22 cellular contexts compared by ENCODE assay signal in genomic region chr6:4756247-4756646, GRCh38. TPM values are rescaled to one million over a fixed set of nuclear protein-coding genes. Genes with fewer than 3 reads are reported as not detected.
DNase-seq lines count a peak whose midpoint lies in the region; FAIRE-seq and TF ChIP-seq lines count a peak whose summit lies in the region.
"Had no signal": no experiment of that assay in that cellular context is flagged by ENCODE, and none has a peak within 500 bp of the region (broad histone marks: within the 10 kb centered on the region; RNA-seq: fewer than 3 reads in every experiment).

No MANE protein-coding gene starts in this region.

- H3K27me3 ChIP-seq in keratinocyte (ENCODE audit: control insufficient read depth, extremely low read depth, insufficient read depth, low read length) = no peaks in the 10 kb centered on the region

- peaks cover 21% of the 10 kb centered on the region for H3K4me1 Mint-ChIP-seq in nephron progenitor cell
- H3K4me1 Mint-ChIP-seq: CD4-positive, CD25-positive, alpha-beta regulatory T cell; CD8-positive, alpha-beta memory T cell had no signal

- H3K9me1 ChIP-seq in keratinocyte (ENCODE audit: control insufficient read depth, extremely low read depth, insufficient read depth, low read length) = no peaks in the 10 kb centered on the region

- H3K79me2 ChIP-seq in keratinocyte (ENCODE audit: control insufficient read depth, insufficient read depth, low read length) = no peaks in the 10 kb centered on the region

- peaks cover 4% of the 10 kb centered on the region for H3K36me3 Mint-ChIP-seq in nephron progenitor cell (ENCODE audit: low read depth)
- H3K36me3 Mint-ChIP-seq: CD4-positive, CD25-positive, alpha-beta regulatory T cell had no signal

- H3K4me3 ChIP-seq in keratinocyte (ENCODE audit: control insufficient read depth in 2 of 3, extremely low read depth in 1 of 3, insufficient read depth in 2 of 3, low read depth in 1 of 3, low read length in 3 of 3) = no peak overlapping the region
- H3K4me3 ChIP-seq: GM23338 had no signal

- H3K4me1 ChIP-seq in keratinocyte (ENCODE audit: control insufficient read depth, extremely low read depth, insufficient read depth, low read length) = no peaks in the 10 kb centered on the region
- H3K4me1 ChIP-seq: BE2C, Caco-2 had no signal

- DNase-seq in M059J (ENCODE audit: low read depth) (peak; percentile 33), keratinocyte (ENCODE audit: low read depth, low spot score) (no peak), nephron progenitor cell (no peak), pons (ENCODE audit: low spot score) (no peak), Kasumi-1 (lab: John Stamatoyannopoulos, UW) (no peak), NCI-H2081 (lab: John Stamatoyannopoulos, UW) (no peak), COLO829 (ENCODE audit: low spot score) (no peak)
- DNase-seq: ACHN; BE2C; C1 segment of cervical spinal cord; Caco-2; CD4-positive, CD25-positive, alpha-beta regulatory T cell; CD8-positive, alpha-beta memory T cell; DMS153; DMS79 treated with DMSO at 0.1 percent for 48 hours; GF-D8; H9; KG1 had no signal

- H3K4me2 ChIP-seq in keratinocyte (ENCODE audit: control insufficient read depth, extremely low read depth, insufficient read depth, low read depth, low read length) = no peak overlapping the region
- H3K4me2 ChIP-seq: GM23338 had no signal

- FAIRE-seq in keratinocyte (lab: Jason Lieb, UNC) = peak; percentile 5
- FAIRE-seq: A204.1, D721Med, HepG2 had no signal

- no peaks in the 10 kb centered on the region for H3K9me3 ChIP-seq in keratinocyte (ENCODE audit: control insufficient read depth, low read depth, low read length)
- H3K9me3 ChIP-seq: BE2C, Caco-2 had no signal

- H3K36me3 ChIP-seq in keratinocyte (ENCODE audit: control insufficient read depth in 2 of 2, extremely low read depth in 1 of 2, insufficient read depth in 2 of 2, low read length in 2 of 2) = no peaks in the 10 kb centered on the region
- H3K36me3 ChIP-seq: BE2C had no signal

- H3K27ac Mint-ChIP-seq in nephron progenitor cell = peak overlapping the region; percentile 15
- H3K27ac Mint-ChIP-seq: GM23338, H9 had no signal

- H3K4me3 Mint-ChIP-seq in nephron progenitor cell = no peak overlapping the region
- H3K4me3 Mint-ChIP-seq: CD4-positive, CD25-positive, alpha-beta regulatory T cell; CD8-positive, alpha-beta memory T cell; GM23338; H9 had no signal

- H3K9ac ChIP-seq in keratinocyte (ENCODE audit: control insufficient read depth, extremely low read depth, insufficient read depth, low read length) = no peak overlapping the region

- H4K20me1 ChIP-seq in keratinocyte (ENCODE audit: control insufficient read depth, extremely low read depth, insufficient read depth, low read length) = no peaks in the 10 kb centered on the region

- H3K9me3 Mint-ChIP-seq in nephron progenitor cell = peaks cover 17% of the 10 kb centered on the region

- H3K27me3 Mint-ChIP-seq in nephron progenitor cell (ENCODE audit: low read depth, poor library complexity) = no peaks in the 10 kb centered on the region

- TF ChIP-seq CTCF in keratinocyte (optimal IDR thresholded peaks at IDR 0.05 in 1 of 3, IDR thresholded peaks at IDR 0.05 in 1 of 3, conservative IDR thresholded peaks at IDR 0.05 in 1 of 3; ENCODE audit: extremely low read depth in 1 of 3, insufficient read depth in 2 of 3, low read length in 3 of 3) = no peak
- no peak for TF ChIP-seq CTCF in nephron progenitor cell (IDR thresholded peaks at IDR 0.05)

- dilution Hi-C loops in keratinocyte (cut with MboI; ENCODE audit: extremely low pct_ligation_motif_present, low sequenced_read_pairs) = no loop called here

- no peak overlapping the region for H3K27ac ChIP-seq in keratinocyte (ENCODE audit: control insufficient read depth, insufficient read depth, low read length)

- no peak overlapping the region for H2AFZ ChIP-seq in keratinocyte (ENCODE audit: control insufficient read depth, low read length)
- H2AFZ ChIP-seq: GM23338 had no signal

RNA-seq across cellular contexts. Expression of gene CDYL, which starts 20.0 kb away (rescaled TPM):
- total RNA-seq in M059J (2014; rRNA removed; shearing (Covaris generic)) = 34.3 and 49.2 TPM in 2 replicates
- polyA plus RNA-seq in keratinocyte = 37.1 to 48.0 TPM (median 42.6 TPM) in 3 replicates
- 62.9 TPM for polyA plus RNA-seq in keratinocyte (2011; ENCODE audit: low read depth)
- polyA plus RNA-seq in keratinocyte (2011; cell fraction: cytosol; rRNA removed) = 36.8 and 57.4 TPM in 2 replicates
- 53.4 and 60.3 TPM in 2 replicates for polyA plus RNA-seq in keratinocyte (2011; cell fraction: nucleus; rRNA removed)
- 30.4 and 42.8 TPM in 2 replicates for polyA plus RNA-seq in keratinocyte (2012; ENCODE audit: low replicate concordance)
- polyA minus RNA-seq in keratinocyte = 34.7 to 78.3 TPM (median 68.1 TPM) in 3 replicates
- 49.5 TPM for polyA minus RNA-seq in keratinocyte (2011; cell fraction: cytosol; rRNA and poly(A)+ RNA removed)
- polyA minus RNA-seq in keratinocyte (2011; cell fraction: nucleus; rRNA and poly(A)+ RNA removed) = 31.5 and 54.2 TPM in 2 replicates
